ENCODE assay signal across 16 cellular contexts in the genomic region with DNA sequence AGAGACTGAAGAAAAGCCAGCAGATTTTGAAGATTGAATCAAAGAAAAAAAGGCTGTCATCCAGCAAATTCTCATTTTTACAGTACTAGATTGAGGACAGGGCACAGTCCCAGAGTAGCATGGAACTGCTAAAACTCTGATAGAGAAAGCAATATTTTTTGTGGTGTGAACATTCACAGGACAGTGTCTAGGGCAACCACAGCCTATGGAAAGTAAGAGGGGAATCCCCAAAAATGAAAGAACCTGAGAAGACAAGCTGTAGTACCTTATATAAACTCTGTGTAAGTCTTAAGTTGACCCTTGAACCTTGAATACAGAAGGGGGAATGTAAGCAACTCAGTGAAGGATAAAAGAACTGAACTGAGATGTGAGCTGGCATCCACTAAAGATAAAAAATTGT.
DNase-seq lines count a peak whose midpoint lies in the region; ATAC-seq and TF ChIP-seq lines count a peak whose summit lies in the region.
"Had no signal": no experiment of that assay in that cellular context is flagged by ENCODE, and none has a peak within 500 bp of the region (broad histone marks: within the 10 kb centered on the region; RNA-seq: fewer than 3 reads in every experiment).

No MANE protein-coding gene starts in this region.

- no peaks in the 10 kb centered on the region for H3K4me1 Mint-ChIP-seq in activated T-helper 17 cell treated with anti-CD3 and anti-CD28 coated beads, Interleukin-2, amount 50 U/mL, for 72 hours
- H3K4me1 Mint-ChIP-seq in stimulated activated memory B cell treated with anti-CD40 and anti-IgM and Interleukin-4, amounts not matched to agents 10 μg/mL and 1 μg/mL and 100 μg/mL, for 72 hours: no peaks in the 10 kb centered on the region
- H3K4me1 Mint-ChIP-seq in Caco-2 (ENCODE audit: low read depth, unreplicated experiment): no peaks in the 10 kb centered on the region

- H3K4me3 Mint-ChIP-seq in activated T-helper 17 cell treated with anti-CD3 and anti-CD28 coated beads, Interleukin-2, amount 50 U/mL, for 72 hours: no peak overlapping the region
- no peak overlapping the region for H3K4me3 Mint-ChIP-seq in stimulated activated memory B cell treated with anti-CD40 and anti-IgM and Interleukin-4, amounts not matched to agents 10 μg/mL and 1 μg/mL and 100 μg/mL, for 72 hours
- H3K4me3 Mint-ChIP-seq in Caco-2 (ENCODE audit: unreplicated experiment): no peak overlapping the region
- H3K4me3 Mint-ChIP-seq: CD4-positive, alpha-beta T cell had no signal

- BruUV-seq in Caco-2 (replicated peaks; lab: Mats Ljungman, UMichigan): no TSS peak

- DNase-seq in Caco-2: no peak
- DNase-seq in GM19240 (ENCODE audit: insufficient read length, low spot score): no peak
- DNase-seq: CD4-positive, alpha-beta T cell; GF-D8; NCI-H1105 treated with DMSO at 0.1 percent for 48 hours; NCI-H1694; NCI-H2081 treated with DMSO at 0.1 percent for 48 hours; NK-92 treated with Interleukin-12 subunit alpha and Interleukin-12 subunit beta, amount 100 ng/mL, for 24 hours; SHP77 had no signal

- no peaks in the 10 kb centered on the region for H3K36me3 Mint-ChIP-seq in activated T-helper 17 cell treated with anti-CD3 and anti-CD28 coated beads, Interleukin-2, amount 50 U/mL, for 72 hours (ENCODE audit: low read depth)
- no peaks in the 10 kb centered on the region for H3K36me3 Mint-ChIP-seq in stimulated activated memory B cell treated with anti-CD40 and anti-IgM and Interleukin-4, amounts not matched to agents 10 μg/mL and 1 μg/mL and 100 μg/mL, for 72 hours
- H3K36me3 Mint-ChIP-seq in Caco-2 (ENCODE audit: insufficient read depth, unreplicated experiment): no peaks in the 10 kb centered on the region

- H3K4me1 ChIP-seq in Caco-2: no peaks in the 10 kb centered on the region; the same call in 1 of the 2 replicates

- H3K27me3 Mint-ChIP-seq in activated T-helper 17 cell treated with anti-CD3 and anti-CD28 coated beads, Interleukin-2, amount 50 U/mL, for 72 hours: no peaks in the 10 kb centered on the region
- H3K27me3 Mint-ChIP-seq in stimulated activated memory B cell treated with anti-CD40 and anti-IgM and Interleukin-4, amounts not matched to agents 10 μg/mL and 1 μg/mL and 100 μg/mL, for 72 hours: no peaks in the 10 kb centered on the region
- H3K27me3 Mint-ChIP-seq in Caco-2 (ENCODE audit: insufficient read depth, unreplicated experiment): no peaks in the 10 kb centered on the region
- H3K27me3 Mint-ChIP-seq: CD4-positive, alpha-beta T cell had no signal

- no peaks in the 10 kb centered on the region for H3K27me3 ChIP-seq in Caco-2 (replicated peaks; ENCODE audit: control insufficient read depth, insufficient read depth, low read length)

- peak; percentile 55 for ATAC-seq in GM18498 (IDR thresholded peaks at IDR 0.05; ENCODE audit: unreplicated experiment)
- peak; percentile 64 for ATAC-seq in GM18907 (IDR thresholded peaks at IDR 0.05; ENCODE audit: unreplicated experiment)
- ATAC-seq in HG02885 (IDR thresholded peaks at IDR 0.05; ENCODE audit: poor library complexity, unreplicated experiment): peak; percentile 42
- peak; percentile 24 for ATAC-seq in activated T-helper 17 cell treated with anti-CD3 and anti-CD28 coated beads, Interleukin-2, amount 50 U/mL, for 72 hours (replicated peaks)
- ATAC-seq in stimulated activated memory B cell treated with anti-CD40 and anti-IgM and Interleukin-4, amounts not matched to agents 10 μg/mL and 1 μg/mL and 100 μg/mL, for 72 hours: no peak
- no peak for ATAC-seq in GM21367 (IDR thresholded peaks at IDR 0.05; ENCODE audit: unreplicated experiment)

- intact Hi-C loops in Caco-2 (cut with micrococcal nuclease; ENCODE audit: unreplicated experiment): no loop called here

- no peak for TF ChIP-seq CTCF in Caco-2 (IDR thresholded peaks at IDR 0.05; ENCODE audit: insufficient read depth in 1 of 2, low read depth in 1 of 2, low read length in 1 of 2, severe bottlenecking in 1 of 2, unreplicated experiment in 1 of 2)

- no peak overlapping the region for H3K4me3 ChIP-seq in Caco-2 (ENCODE audit: low read depth, low read length)
- H3K4me3 ChIP-seq: SK-N-MC had no signal

- no peak overlapping the region for H3K27ac Mint-ChIP-seq in activated T-helper 17 cell treated with anti-CD3 and anti-CD28 coated beads, Interleukin-2, amount 50 U/mL, for 72 hours
- no peak overlapping the region for H3K27ac Mint-ChIP-seq in stimulated activated memory B cell treated with anti-CD40 and anti-IgM and Interleukin-4, amounts not matched to agents 10 μg/mL and 1 μg/mL and 100 μg/mL, for 72 hours
- H3K27ac Mint-ChIP-seq in Caco-2 (ENCODE audit: unreplicated experiment): no peak overlapping the region
- H3K27ac Mint-ChIP-seq: CD4-positive, alpha-beta T cell had no signal

- CTCF ChIA-PET in Caco-2 (lab: Charles Lee): no interaction called here

- H3K36me3 ChIP-seq in Caco-2 (ENCODE audit: control insufficient read depth, insufficient read depth, low read length): no peaks in the 10 kb centered on the region

- POLR2A ChIA-PET in Caco-2 (lab: Charles Lee): no interaction called here

- H3K9me3 ChIP-seq in Caco-2: no peaks in the 10 kb centered on the region

- no peaks in the 10 kb centered on the region for H3K9me3 Mint-ChIP-seq in activated T-helper 17 cell treated with anti-CD3 and anti-CD28 coated beads, Interleukin-2, amount 50 U/mL, for 72 hours
- peaks cover 7% of the 10 kb centered on the region for H3K9me3 Mint-ChIP-seq in stimulated activated memory B cell treated with anti-CD40 and anti-IgM and Interleukin-4, amounts not matched to agents 10 μg/mL and 1 μg/mL and 100 μg/mL, for 72 hours
- no peaks in the 10 kb centered on the region for H3K9me3 Mint-ChIP-seq in Caco-2 (ENCODE audit: unreplicated experiment)

Comparison
In these comparisons a context has a peak if more than half of its experiments do, and no peak if none do; other contexts are left out.
1. ATAC-seq: peak in GM18498 (single experiment), GM18907 (single experiment), HG02885 (single experiment) and activated T-helper 17 cell treated with anti-CD3 and anti-CD28 coated beads, Interleukin-2, amount 50 U/mL, for 72 hours (single experiment); none in stimulated activated memory B cell treated with anti-CD40 and anti-IgM and Interleukin-4, amounts not matched to agents 10 μg/mL and 1 μg/mL and 100 μg/mL, for 72 hours (single experiment) and GM21367 (single experiment).